8 cellular contexts compared by ENCODE assay signal in genomic region chr12:28189774-28190320, GRCh38. TPM values are rescaled to one million over a fixed set of nuclear protein-coding genes. Genes with fewer than 3 reads are reported as not detected.
DNase-seq lines count a peak whose midpoint lies in the region; ATAC-seq and TF ChIP-seq lines count a peak whose summit lies in the region.

No MANE protein-coding gene starts in this region.

- 72 to 73% methylated on average over 5 to 10 of the region's 10 CpGs for WGBS in endodermal cell (ENCODE audit: insufficient coverage in 1 of 2, insufficient read length in 1 of 2), 2 experiments

- TF ChIP-seq CTCF in RWPE2 (IDR thresholded peaks at IDR 0.05; ENCODE audit: poor library complexity, severe bottlenecking), result no peak
- TF ChIP-seq CTCF in endodermal cell (conservative IDR thresholded peaks at IDR 0.05), result no peak
- TF ChIP-seq CTCF in neural crest cell (conservative IDR thresholded peaks at IDR 0.05), result no peak

- H3K4me3 Mint-ChIP-seq in endodermal cell (peak overlapping the region; percentile 86), neural crest cell (peak overlapping the region; percentile 92)

- H3K9me3 ChIP-seq in RWPE2 (ENCODE audit: severe bottlenecking), result no peaks in the 10 kb centered on the region
- no peaks in the 10 kb centered on the region for H3K9me3 ChIP-seq in endodermal cell (ENCODE audit: control insufficient read depth, low read length)

- H3K36me3 Mint-ChIP-seq in endodermal cell (ENCODE audit: low read depth) (peaks cover 18% of the 10 kb centered on the region), neural crest cell (ENCODE audit: low read depth) (peaks cover 15% of the 10 kb centered on the region)

- H3K9me3 Mint-ChIP-seq in endodermal cell, result peaks cover 14% of the 10 kb centered on the region
- H3K9me3 Mint-ChIP-seq in neural crest cell, result peaks cover 13% of the 10 kb centered on the region

- no peaks in the 10 kb centered on the region for H3K27me3 ChIP-seq in RWPE2 (ENCODE audit: insufficient read depth, poor library complexity, severe bottlenecking)
- H3K27me3 ChIP-seq in endodermal cell (ENCODE audit: control insufficient read depth, insufficient read depth, low read length, poor library complexity, severe bottlenecking), result no peaks in the 10 kb centered on the region

- H3K27ac Mint-ChIP-seq in endodermal cell, result peak overlapping the region; percentile 98
- H3K27ac Mint-ChIP-seq in neural crest cell (ENCODE audit: unreplicated experiment), result peak overlapping the region; percentile 63

- H3K27me3 Mint-ChIP-seq in endodermal cell (ENCODE audit: insufficient read depth) (no peaks in the 10 kb centered on the region), neural crest cell (ENCODE audit: low read depth) (no peaks in the 10 kb centered on the region)

- no peak for ATAC-seq in RWPE2 (ENCODE audit: low read depth)

- no peaks in the 10 kb centered on the region for H3K4me1 ChIP-seq in RWPE2 (ENCODE audit: insufficient read depth, poor library complexity, severe bottlenecking)
- no peaks in the 10 kb centered on the region for H3K4me1 ChIP-seq in endodermal cell (ENCODE audit: control insufficient read depth, insufficient read depth, low read length)

- no peaks in the 10 kb centered on the region for H3K36me3 ChIP-seq in RWPE2 (ENCODE audit: low read depth)
- H3K36me3 ChIP-seq in endodermal cell (ENCODE audit: control insufficient read depth, insufficient read depth, low read length), result no peaks in the 10 kb centered on the region

- H3K4me1 Mint-ChIP-seq in endodermal cell (peaks cover 7% of the 10 kb centered on the region), neural crest cell (peaks cover 20% of the 10 kb centered on the region)

- H3K4me3 ChIP-seq in RWPE2 (ENCODE audit: severe bottlenecking), result peak overlapping the region; percentile 56
- peak overlapping the region; percentile 93 for H3K4me3 ChIP-seq in endodermal cell (ENCODE audit: low read length)

- peak overlapping the region; percentile 80 for H3K27ac ChIP-seq in RWPE2 (ENCODE audit: poor library complexity, severe bottlenecking)
- H3K27ac ChIP-seq in endodermal cell (ENCODE audit: low read depth, low read length), result no peak overlapping the region

- H3K9ac ChIP-seq in endodermal cell (ENCODE audit: extremely low read depth, low read length, poor library complexity, severe bottlenecking), result peak overlapping the region; percentile 83

- peak; percentile 6 for DNase-seq in NCI-H510A treated with DMSO at 0.1 percent for 48 hours (lab: John Stamatoyannopoulos, UW)
- DNase-seq in NCI-H510A (lab: John Stamatoyannopoulos, UW), result no peak
- DNase-seq in RWPE2 (ENCODE audit: low spot score), result no peak
- no peak for DNase-seq in endodermal cell
- DNase-seq in neural crest cell (ENCODE audit: low read depth, low spot score), result no peak
- no peak for DNase-seq in NCI-H187 treated with DMSO at 0.1 percent for 48 hours (lab: John Stamatoyannopoulos, UW)
- DNase-seq in activated CD4-positive, CD25-positive, alpha-beta regulatory T cell treated with anti-CD3 and anti-CD28 coated beads, Interleukin-2, amount 50 U/mL, for 72 hours, result no peak
- DNase-seq in cortex of kidney (lab: John Stamatoyannopoulos, UW), result no peak

RNA-seq across cellular contexts. Expression of gene CCDC91, which starts 0.4 kb away (rescaled TPM):
- total RNA-seq in endodermal cell (10 to 100 TPM; 25.3 to 45.7 TPM), neural crest cell (12.9 and 13.9 TPM in 2 replicates)
- polyA plus RNA-seq in endodermal cell (2013, experiment 1 of 2), result 19.3 TPM
- polyA plus RNA-seq in endodermal cell (2013, experiment 2 of 2), result 20.1 TPM
